In the genomic region with DNA sequence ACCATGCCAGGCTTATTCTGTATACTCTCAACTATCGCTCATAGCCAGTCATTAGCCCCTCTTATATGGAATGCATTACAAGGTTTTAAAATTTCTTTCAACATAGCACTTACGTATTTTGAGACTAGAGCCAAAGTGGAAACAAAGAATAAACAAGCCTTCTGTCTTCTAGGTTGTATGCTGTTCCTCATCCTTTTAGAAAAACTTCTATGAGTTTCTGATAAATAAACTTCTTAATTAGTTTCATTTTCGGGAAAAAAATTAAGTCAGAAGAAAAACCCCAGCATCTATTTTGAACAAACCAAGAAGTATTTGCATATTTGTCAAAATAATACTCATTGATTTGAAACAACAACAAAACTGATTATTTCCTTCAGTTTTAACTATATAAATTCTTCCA, we compare ENCODE assay signal across 21 cellular contexts.
"Had no signal": no experiment of that assay in that cellular context is flagged by ENCODE, and none has a peak within 500 bp of the region (broad histone marks: within the 10 kb centered on the region; RNA-seq: fewer than 3 reads in every experiment).

No MANE protein-coding gene starts in this region.

- ATAC-seq: activated CD8-positive, alpha-beta memory T cell treated with anti-CD3 and anti-CD28 coated beads, Interleukin-2, amount 10 ng/mL, durations not matched to agents 7 days and 5 days; activated CD8-positive, alpha-beta T cell treated with anti-CD3 and anti-CD28 coated beads, Interleukin-2, amount 10 ng/mL, durations not matched to agents 7 days and 5 days; activated naive CD4-positive, alpha-beta T cell treated with anti-CD3 and anti-CD28 coated beads, Interleukin-2, amount 50 U/mL, for 72 hours; activated T-cell treated with anti-CD3 and anti-CD28 coated beads, Interleukin-2, amount 50 U/mL, for 72 hours; foreskin keratinocyte; heart left ventricle; left colon; right lobe of liver had no signal

- H3K36me3 ChIP-seq: heart left ventricle, neutrophil, right lobe of liver, thoracic aorta had no signal

- H3K9me3 ChIP-seq: neutrophil, right lobe of liver, thoracic aorta had no signal

- H3K4me1 ChIP-seq: foreskin keratinocyte, heart left ventricle, right lobe of liver had no signal

- H3K27me3 ChIP-seq: foreskin keratinocyte, heart left ventricle, neutrophil, right lobe of liver had no signal

- DNase-seq: activated B cell treated with CpG ODN at 0.5 μM for 24 hours; activated CD8-positive, alpha-beta memory T cell treated with anti-CD3 and anti-CD28 coated beads, Interleukin-2, amount 10 ng/mL, durations not matched to agents 7 days and 5 days; activated CD8-positive, alpha-beta T cell treated with anti-CD3 and anti-CD28 coated beads, Interleukin-2, amount 10 ng/mL, durations not matched to agents 7 days and 5 days; activated naive CD4-positive, alpha-beta T cell; activated T-cell treated with anti-CD3 and anti-CD28 coated beads, Interleukin-2, amount 50 U/mL, for 72 hours; anterior cingulate cortex; endodermal cell; foreskin keratinocyte; heart left ventricle; hypothalamus; immature natural killer cell; kidney; left colon; mammary epithelial cell; nephron progenitor cell; right lobe of liver; stimulated activated CD4-positive, alpha-beta T cell treated with anti-CD3 and anti-CD28 coated beads, Interleukin-2, amount 100 ng/mL, for 48 hours; trophoblast cell had no signal

- H3K27ac ChIP-seq: foreskin keratinocyte, heart left ventricle, neutrophil, right lobe of liver, thoracic aorta had no signal

- H3K4me3 ChIP-seq: heart left ventricle, right lobe of liver, thoracic aorta had no signal
